ENCODE assay signal across 8 cellular contexts in genomic region chr6:16286151-16286522, GRCh38. TPM values are rescaled to one million over a fixed set of nuclear protein-coding genes. Genes with fewer than 3 reads are reported as not detected.
DNase-seq lines count a peak whose midpoint lies in the region; ATAC-seq and TF ChIP-seq lines count a peak whose summit lies in the region.

No MANE protein-coding gene starts in this region.

- H4K20me1 ChIP-seq in neural progenitor cell (ENCODE audit: low read depth): no peaks in the 10 kb centered on the region

- H3K79me2 ChIP-seq in neural progenitor cell (ENCODE audit: low read depth): no peaks in the 10 kb centered on the region

- no peaks in the 10 kb centered on the region for H3K9me3 Mint-ChIP-seq in neural progenitor cell
- H3K9me3 Mint-ChIP-seq in stimulated activated naive B cell treated with anti-CD40 and anti-IgM and Interleukin-4, amounts not matched to agents 10 μg/mL and 1 μg/mL and 100 μg/mL, for 72 hours: no peaks in the 10 kb centered on the region

- H3K27ac Mint-ChIP-seq in neural progenitor cell: no peak overlapping the region
- no peak overlapping the region for H3K27ac Mint-ChIP-seq in stimulated activated naive B cell treated with anti-CD40 and anti-IgM and Interleukin-4, amounts not matched to agents 10 μg/mL and 1 μg/mL and 100 μg/mL, for 72 hours

- no peak overlapping the region for H3K9ac ChIP-seq in neural progenitor cell

- peak; percentile 98 for TF ChIP-seq CTCF in A673 (conservative IDR thresholded peaks at IDR 0.05; ENCODE audit: low read depth, low read length)
- peak; percentile 95 for TF ChIP-seq CTCF in GM12873 (IDR thresholded peaks at IDR 0.05; ENCODE audit: insufficient read depth, low read depth, low read length, missing control alignments)
- TF ChIP-seq CTCF in esophagus muscularis mucosa (IDR thresholded peaks at IDR 0.05): peak; percentile 35 to 70 (median 40)
- TF ChIP-seq CTCF in neural progenitor cell (IDR thresholded peaks at IDR 0.05): peak; percentile 86

- no peak overlapping the region for H3K4me3 Mint-ChIP-seq in neural progenitor cell
- no peak overlapping the region for H3K4me3 Mint-ChIP-seq in stimulated activated naive B cell treated with anti-CD40 and anti-IgM and Interleukin-4, amounts not matched to agents 10 μg/mL and 1 μg/mL and 100 μg/mL, for 72 hours

- H3K4me3 ChIP-seq in A673 (ENCODE audit: low read depth, low read length, poor library complexity, severe bottlenecking) (no peak overlapping the region), esophagus muscularis mucosa (no peak overlapping the region), neural progenitor cell (no peak overlapping the region)

- H3K27me3 Mint-ChIP-seq in neural progenitor cell (ENCODE audit: insufficient read depth, low read depth): no peaks in the 10 kb centered on the region
- H3K27me3 Mint-ChIP-seq in stimulated activated naive B cell treated with anti-CD40 and anti-IgM and Interleukin-4, amounts not matched to agents 10 μg/mL and 1 μg/mL and 100 μg/mL, for 72 hours: peaks cover 8 to 20% of the 10 kb centered on the region in 2 donors

- no peak for TF ChIP-seq POLR2A in esophagus muscularis mucosa (IDR thresholded peaks at IDR 0.05; ENCODE audit: low read depth)

- no peak overlapping the region for H3K27ac ChIP-seq in A673 (ENCODE audit: low read depth, low read length, poor library complexity, severe bottlenecking)
- no peak overlapping the region for H3K27ac ChIP-seq in esophagus muscularis mucosa (replicated peaks in 1 of 4)
- H3K27ac ChIP-seq in neural progenitor cell: no peak overlapping the region

- BruUV-seq in A673 (replicated peaks; lab: Mats Ljungman, UMichigan): no TSS peak

- no peaks in the 10 kb centered on the region for H3K36me3 Mint-ChIP-seq in neural progenitor cell
- no peaks in the 10 kb centered on the region for H3K36me3 Mint-ChIP-seq in stimulated activated naive B cell treated with anti-CD40 and anti-IgM and Interleukin-4, amounts not matched to agents 10 μg/mL and 1 μg/mL and 100 μg/mL, for 72 hours

- peak overlapping the region; percentile 93 for H2AFZ ChIP-seq in neural progenitor cell (replicated peaks)

- H3K36me3 ChIP-seq in A673 (ENCODE audit: insufficient read depth, low read length, poor library complexity, severe bottlenecking): no peaks in the 10 kb centered on the region
- peaks cover 5 to 35% (median 12%) of the 10 kb centered on the region in 4 donors for H3K36me3 ChIP-seq in esophagus muscularis mucosa
- H3K36me3 ChIP-seq in neural progenitor cell: no peaks in the 10 kb centered on the region

- H3K4me1 Mint-ChIP-seq in neural progenitor cell: peaks cover 6% of the 10 kb centered on the region
- H3K4me1 Mint-ChIP-seq in stimulated activated naive B cell treated with anti-CD40 and anti-IgM and Interleukin-4, amounts not matched to agents 10 μg/mL and 1 μg/mL and 100 μg/mL, for 72 hours: no peaks in the 10 kb centered on the region

- H3K27me3 ChIP-seq in A673 (replicated peaks; ENCODE audit: insufficient read depth, low read depth, low read length, poor library complexity) (no peaks in the 10 kb centered on the region), esophagus muscularis mucosa (no peaks in the 10 kb centered on the region), neural progenitor cell (no peaks in the 10 kb centered on the region)

- 48% methylated on average over 15 of the region's 15 CpGs for WGBS in esophagus muscularis mucosa

- H3K4me1 ChIP-seq in A673 (ENCODE audit: insufficient read depth, low read length, poor library complexity, severe bottlenecking) (no peaks in the 10 kb centered on the region), esophagus muscularis mucosa (no peaks in the 10 kb centered on the region), neural progenitor cell (no peaks in the 10 kb centered on the region)

- ATAC-seq in stimulated activated naive B cell treated with anti-CD40 and anti-IgM and Interleukin-4, amounts not matched to agents 10 μg/mL and 1 μg/mL and 100 μg/mL, for 72 hours (replicated peaks): no peak
- no peak for ATAC-seq in GM19467 (IDR thresholded peaks at IDR 0.05; ENCODE audit: unreplicated experiment)

- CTCF ChIA-PET in A673 (lab: Charles Lee): interaction anchor here (0.6 to 1.6 kb wide), 7 partner anchors 9 to 800 kb away, joined by 3 to 7 read pairs (median 3); partner anchors contain the start of gene ATXN1

- DNase-seq in A673 (ENCODE audit: low spot score) (peak; percentile 77), RPMI8226 (peak; percentile 60), esophagus muscularis mucosa (ENCODE audit: extremely low spot score) (no peak), neural progenitor cell (ENCODE audit: low spot score) (peak; percentile 81), NCI-H187 treated with DMSO at 0.1 percent for 48 hours (lab: John Stamatoyannopoulos, UW) (no peak)
- DNase-seq in stimulated activated naive B cell treated with anti-CD40 and anti-IgM and Interleukin-4, amounts not matched to agents 10 μg/mL and 1 μg/mL and 100 μg/mL, for 72 hours: no peak

- TF ChIP-seq EP300 in esophagus muscularis mucosa (IDR thresholded peaks at IDR 0.05): no peak

- H3K4me2 ChIP-seq in neural progenitor cell: no peak overlapping the region

- no peaks in the 10 kb centered on the region for H3K9me3 ChIP-seq in A673 (ENCODE audit: low read depth, low read length, poor library complexity, severe bottlenecking)
- no peaks in the 10 kb centered on the region for H3K9me3 ChIP-seq in esophagus muscularis mucosa
- H3K9me3 ChIP-seq in neural progenitor cell (ENCODE audit: low read depth): no peaks in the 10 kb centered on the region

- POLR2A ChIA-PET in A673 (lab: Charles Lee; ENCODE audit: low non-redundant PET): interaction anchor here (0.6 kb wide), 1 partner anchor 728 kb away, joined by 3 read pairs; no protein-coding TSS in a partner anchor

- intact Hi-C loops in A673 (cut with micrococcal nuclease; ENCODE audit: unreplicated experiment) (loop anchor here (2.0 kb wide), 1 partner anchor 45 kb away; no protein-coding TSS in a partner anchor), esophagus muscularis mucosa (cut with DNase I) (no loop called here)

- H3F3A ChIP-seq in neural progenitor cell (ENCODE audit: low read depth): no peaks in the 10 kb centered on the region

RNA-seq across cellular contexts. Expression of gene GMPR, which starts 47.8 kb away (rescaled TPM):
- total RNA-seq in A673 (2021): 0.32 and 0.76 TPM in 2 replicates
- total RNA-seq in esophagus muscularis mucosa: 10 to 100 TPM; 32.8 to 69.7 (median 52.0) TPM
- not detected in 2 replicates for total RNA-seq in neural progenitor cell (ENCODE audit: low replicate concordance)

Comparison
In these comparisons a context has a peak if more than half of its experiments do, and no peak if none do; other contexts are left out.
1. DNase-seq: peak in A673 (single experiment), RPMI8226 (single experiment) and neural progenitor cell (single experiment); none in esophagus muscularis mucosa (single experiment), stimulated activated naive B cell treated with anti-CD40 and anti-IgM and Interleukin-4, amounts not matched to agents 10 μg/mL and 1 μg/mL and 100 μg/mL, for 72 hours (single experiment) and NCI-H187 treated with DMSO at 0.1 percent for 48 hours (single experiment).
2. CTCF ChIP-seq: peak in every context shown above with its lines; median percentile 98 in A673; 95 in GM12873; 86 in neural progenitor cell; 40 in esophagus muscularis mucosa.
3. RNA of gene GMPR, which starts 47.8 kb away (total RNA-seq): 32.8 to 69.7 TPM in esophagus muscularis mucosa; 0.32 to 0.76 TPM in A673 and not detected in neural progenitor cell; every median in the first group is over 10 times any median in the second.